In the genomic region with DNA sequence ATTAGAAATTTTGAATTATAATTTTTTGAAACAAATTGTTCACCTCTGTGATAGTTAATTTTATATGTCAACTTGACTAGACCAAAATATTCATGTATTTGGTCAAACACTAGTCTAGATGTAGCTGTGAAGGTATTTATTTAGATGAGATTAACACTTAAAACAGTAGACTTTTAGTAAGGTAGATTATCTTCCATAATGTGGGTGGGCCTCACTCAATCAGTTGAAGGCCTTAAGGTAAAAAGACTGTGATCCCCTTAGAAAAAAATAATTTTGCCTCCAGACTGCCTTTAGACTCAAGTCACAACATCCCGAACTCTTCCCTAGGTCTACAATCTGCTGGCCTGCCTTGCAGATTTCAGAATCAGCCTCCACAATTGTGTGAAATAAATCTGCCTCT, we compare ENCODE assay signal across 8 cellular contexts.
"Had no signal": no experiment of that assay in that cellular context is flagged by ENCODE, and none has a peak within 500 bp of the region (broad histone marks: within the 10 kb centered on the region; RNA-seq: fewer than 3 reads in every experiment).

No MANE protein-coding gene starts in this region.

- FAIRE-seq: G401.6, GM12878, GM12891, GM12892, GM18507, GM19239 had no signal

- DNase-seq: GDM1, GF-D8 had no signal

- H3K4me3 ChIP-seq: GM12878 had no signal

- ATAC-seq: GM12878 had no signal
